ENCODE assay signal across 1 cellular context in genomic region chr2:101638817-101639605, GRCh38.
TF ChIP-seq lines count a peak whose summit lies in the region.

No MANE protein-coding gene starts in this region.

TF ChIP-seq in HepG2, 621 proteins besides CTCF, POLR2A, EP300 and RAD21 (continued from another document and continues in another):
- TF ChIP-seq ZNF687 (CRISPR knock-in tag; IDR thresholded peaks at IDR 0.05) = peak; percentile 38
- TF ChIP-seq RFX5 (IDR thresholded peaks at IDR 0.05; ENCODE audit: low read depth, low read length) = no peak
- no peak for TF ChIP-seq FOXK1 (CRISPR knock-in tag; IDR thresholded peaks at IDR 0.05; ENCODE audit: borderline replicate concordance, low read depth)
- TF ChIP-seq ZNF670 (CRISPR knock-in tag; IDR thresholded peaks at IDR 0.05; ENCODE audit: borderline replicate concordance) = no peak
- TF ChIP-seq ETV5 (CRISPR knock-in tag; IDR thresholded peaks at IDR 0.05; ENCODE audit: borderline replicate concordance) = no peak
- TF ChIP-seq XBP1 (CRISPR knock-in tag; IDR thresholded peaks at IDR 0.05) = no peak
- no peak for TF ChIP-seq ZNF232 (CRISPR knock-in tag; IDR thresholded peaks at IDR 0.05; ENCODE audit: borderline replicate concordance)
- TF ChIP-seq ZNF644 (CRISPR knock-in tag; IDR thresholded peaks at IDR 0.05; ENCODE audit: low read depth) = peak; percentile 28; the same call in 1 of the 2 replicates
- no peak for TF ChIP-seq MEIS1 (CRISPR knock-in tag; IDR thresholded peaks at IDR 0.05; ENCODE audit: borderline replicate concordance)
- TF ChIP-seq RFXAP (CRISPR knock-in tag; IDR thresholded peaks at IDR 0.05; ENCODE audit: borderline replicate concordance) = no peak
- TF ChIP-seq, protein P1, sequence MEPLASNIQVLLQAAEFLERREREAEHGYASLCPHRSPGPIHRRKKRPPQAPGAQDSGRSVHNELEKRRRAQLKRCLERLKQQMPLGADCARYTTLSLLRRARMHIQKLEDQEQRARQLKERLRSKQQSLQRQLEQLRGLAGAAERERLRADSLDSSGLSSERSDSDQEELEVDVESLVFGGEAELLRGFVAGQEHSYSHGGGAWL (CRISPR knock-in tag; IDR thresholded peaks at IDR 0.05) = no peak
- TF ChIP-seq ZBTB4 (CRISPR knock-in tag; IDR thresholded peaks at IDR 0.05; ENCODE audit: borderline replicate concordance) = peak; percentile 55; the same call in 1 of the 2 replicates
- TF ChIP-seq ZNF768 (CRISPR knock-in tag; IDR thresholded peaks at IDR 0.05) = peak; percentile 70; the same call in 1 of the 2 replicates
- TF ChIP-seq ATF2 (CRISPR knock-in tag; IDR thresholded peaks at IDR 0.05) = no peak
- TF ChIP-seq TBX3 (IDR thresholded peaks at IDR 0.05; ENCODE audit: borderline replicate concordance) = no peak
- peak; percentile 14 for TF ChIP-seq TEAD3 (CRISPR knock-in tag; optimal IDR thresholded peaks at IDR 0.05; ENCODE audit: borderline replicate concordance)
- TF ChIP-seq ARNTL (CRISPR knock-in tag; IDR thresholded peaks at IDR 0.05) = no peak
- TF ChIP-seq BCLAF1 (IDR thresholded peaks at IDR 0.05) = no peak
- TF ChIP-seq AKNA (CRISPR knock-in tag; IDR thresholded peaks at IDR 0.05; ENCODE audit: borderline replicate concordance) = no peak
- TF ChIP-seq FOXM1 (CRISPR knock-in tag; IDR thresholded peaks at IDR 0.05) = no peak
- peak; percentile 20; the same call in 1 of the 2 replicates for TF ChIP-seq RXRA (CRISPR knock-in tag; IDR thresholded peaks at IDR 0.05)
- TF ChIP-seq WIZ (CRISPR knock-in tag; IDR thresholded peaks at IDR 0.05) = no peak
- no peak for TF ChIP-seq HMGA1 (CRISPR knock-in tag; conservative IDR thresholded peaks at IDR 0.05)
- no peak for TF ChIP-seq IKZF1 (IDR thresholded peaks at IDR 0.05)
- TF ChIP-seq PHF8 (CRISPR knock-in tag; IDR thresholded peaks at IDR 0.05) = 0 out of 2 replicates have a peak, but pooled peaks have one; percentile 22
- no peak for TF ChIP-seq GRHL1 (CRISPR knock-in tag; conservative IDR thresholded peaks at IDR 0.05)
- no peak for TF ChIP-seq ZNF746 (CRISPR knock-in tag; IDR thresholded peaks at IDR 0.05)
- TF ChIP-seq, protein P2, sequence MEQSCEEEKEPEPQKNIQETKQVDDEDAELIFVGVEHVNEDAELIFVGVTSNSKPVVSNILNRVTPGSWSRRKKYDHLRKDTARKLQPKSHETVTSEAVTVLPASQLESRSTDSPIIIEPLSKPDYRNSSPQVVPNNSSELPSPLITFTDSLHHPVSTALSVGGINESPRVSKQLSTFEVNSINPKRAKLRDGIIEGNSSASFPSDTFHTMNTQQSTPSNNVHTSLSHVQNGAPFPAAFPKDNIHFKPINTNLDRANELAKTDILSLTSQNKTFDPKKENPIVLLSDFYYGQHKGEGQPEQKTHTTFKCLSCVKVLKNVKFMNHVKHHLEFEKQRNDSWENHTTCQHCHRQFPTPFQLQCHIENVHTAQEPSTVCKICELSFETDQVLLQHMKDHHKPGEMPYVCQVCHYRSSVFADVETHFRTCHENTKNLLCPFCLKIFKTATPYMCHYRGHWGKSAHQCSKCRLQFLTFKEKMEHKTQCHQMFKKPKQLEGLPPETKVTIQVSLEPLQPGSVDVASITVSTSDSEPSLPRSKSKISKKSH (CRISPR knock-in tag; IDR thresholded peaks at IDR 0.05; ENCODE audit: borderline replicate concordance) = peak; percentile 18; the same call in 1 of the 2 replicates
- no peak for TF ChIP-seq AKAP8 (CRISPR knock-in tag; IDR thresholded peaks at IDR 0.05)
- no peak for TF ChIP-seq ZNF83 (CRISPR knock-in tag; IDR thresholded peaks at IDR 0.05; ENCODE audit: borderline replicate concordance)
- TF ChIP-seq ZNF660 (CRISPR knock-in tag; IDR thresholded peaks at IDR 0.05; ENCODE audit: borderline replicate concordance, low read depth) = no peak
- TF ChIP-seq ZNF44 (CRISPR knock-in tag; IDR thresholded peaks at IDR 0.05) = no peak
- TF ChIP-seq, protein P3, sequence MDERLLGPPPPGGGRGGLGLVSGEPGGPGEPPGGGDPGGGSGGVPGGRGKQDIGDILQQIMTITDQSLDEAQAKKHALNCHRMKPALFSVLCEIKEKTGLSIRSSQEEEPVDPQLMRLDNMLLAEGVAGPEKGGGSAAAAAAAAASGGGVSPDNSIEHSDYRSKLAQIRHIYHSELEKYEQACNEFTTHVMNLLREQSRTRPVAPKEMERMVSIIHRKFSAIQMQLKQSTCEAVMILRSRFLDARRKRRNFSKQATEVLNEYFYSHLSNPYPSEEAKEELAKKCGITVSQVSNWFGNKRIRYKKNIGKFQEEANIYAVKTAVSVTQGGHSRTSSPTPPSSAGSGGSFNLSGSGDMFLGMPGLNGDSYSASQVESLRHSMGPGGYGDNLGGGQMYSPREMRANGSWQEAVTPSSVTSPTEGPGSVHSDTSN (CRISPR knock-in tag; IDR thresholded peaks at IDR 0.05) = no peak
- TF ChIP-seq FOXA1 (IDR thresholded peaks at IDR 0.05) = no peak
- TF ChIP-seq FOXA1 (CRISPR knock-in tag; IDR thresholded peaks at IDR 0.05) = peak; percentile 62; the same call in 1 of the 2 replicates
- no peak for TF ChIP-seq TCF12 (IDR thresholded peaks at IDR 0.05)
- no peak for TF ChIP-seq TCF12 (CRISPR knock-in tag; IDR thresholded peaks at IDR 0.05)
- 0 out of 2 replicates have a peak, but pooled peaks have one; percentile 18 for TF ChIP-seq NRL (CRISPR knock-in tag; IDR thresholded peaks at IDR 0.05; ENCODE audit: borderline replicate concordance)
